ENCODE assay signal across 1 cellular context in the genomic region with DNA sequence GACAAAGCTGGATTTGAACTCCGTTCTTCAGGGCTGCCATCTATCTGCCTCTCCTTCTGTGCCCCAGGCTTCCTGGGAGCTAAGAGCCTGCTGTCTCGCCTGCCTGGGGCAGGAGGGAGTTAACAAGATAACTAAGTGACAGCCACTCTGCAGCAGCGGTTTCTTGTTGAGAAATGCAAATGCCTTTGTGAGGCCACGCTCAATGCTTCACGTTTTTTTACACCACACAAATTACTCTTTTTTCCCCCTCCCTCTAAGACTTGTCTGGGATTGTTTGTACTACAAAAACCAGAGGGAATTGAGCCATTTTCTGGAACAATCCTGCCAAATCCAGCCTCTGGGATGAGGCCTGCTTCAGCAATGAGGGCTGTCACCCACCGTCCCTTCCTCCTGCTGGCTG.
TF ChIP-seq lines count a peak whose summit lies in the region.

No MANE protein-coding gene starts in this region.

TF ChIP-seq in A549, 52 proteins besides CTCF, POLR2A, EP300 and RAD21 (continued from another document):
- TF ChIP-seq, protein P1, sequence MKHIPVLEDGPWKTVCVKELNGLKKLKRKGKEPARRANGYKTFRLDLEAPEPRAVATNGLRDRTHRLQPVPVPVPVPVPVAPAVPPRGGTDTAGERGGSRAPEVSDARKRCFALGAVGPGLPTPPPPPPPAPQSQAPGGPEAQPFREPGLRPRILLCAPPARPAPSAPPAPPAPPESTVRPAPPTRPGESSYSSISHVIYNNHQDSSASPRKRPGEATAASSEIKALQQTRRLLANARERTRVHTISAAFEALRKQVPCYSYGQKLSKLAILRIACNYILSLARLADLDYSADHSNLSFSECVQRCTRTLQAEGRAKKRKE (CRISPR knock-in tag; IDR thresholded peaks at IDR 0.05; ENCODE audit: low read depth) = no peak
- TF ChIP-seq MYC (IDR thresholded peaks at IDR 0.05; ENCODE audit: borderline replicate concordance, low read length) = no peak
- TF ChIP-seq, protein P2, sequence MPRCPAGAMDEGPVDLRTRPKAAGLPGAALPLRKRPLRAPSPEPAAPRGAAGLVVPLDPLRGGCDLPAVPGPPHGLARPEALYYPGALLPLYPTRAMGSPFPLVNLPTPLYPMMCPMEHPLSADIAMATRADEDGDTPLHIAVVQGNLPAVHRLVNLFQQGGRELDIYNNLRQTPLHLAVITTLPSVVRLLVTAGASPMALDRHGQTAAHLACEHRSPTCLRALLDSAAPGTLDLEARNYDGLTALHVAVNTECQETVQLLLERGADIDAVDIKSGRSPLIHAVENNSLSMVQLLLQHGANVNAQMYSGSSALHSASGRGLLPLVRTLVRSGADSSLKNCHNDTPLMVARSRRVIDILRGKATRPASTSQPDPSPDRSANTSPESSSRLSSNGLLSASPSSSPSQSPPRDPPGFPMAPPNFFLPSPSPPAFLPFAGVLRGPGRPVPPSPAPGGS (IDR thresholded peaks at IDR 0.05) = no peak
